Comparison of ENCODE assay signal across 21 cellular contexts in genomic region chr11:12494699-12495098, GRCh38.
DNase-seq lines count a peak whose midpoint lies in the region; TF ChIP-seq lines count a peak whose summit lies in the region.
"Had no signal": no experiment of that assay in that cellular context is flagged by ENCODE, and none has a peak within 500 bp of the region (broad histone marks: within the 10 kb centered on the region; RNA-seq: fewer than 3 reads in every experiment).

No MANE protein-coding gene starts in this region.

- H2AFZ ChIP-seq in mesenchymal stem cell (ENCODE audit: low read depth, low read length): no peak overlapping the region

- H3K4me1 ChIP-seq in mesenchymal stem cell (ENCODE audit: control insufficient read depth, insufficient read depth, low read depth, low read length): peaks cover 1% of the 10 kb centered on the region
- H3K4me1 ChIP-seq: left lung, uterus had no signal

- no peak overlapping the region for H4K8ac ChIP-seq in mesenchymal stem cell (ENCODE audit: low read length)

- no peak overlapping the region for H3K4me2 ChIP-seq in mesenchymal stem cell (ENCODE audit: low read length, poor library complexity, severe bottlenecking)

- no peak overlapping the region for H4K91ac ChIP-seq in mesenchymal stem cell (ENCODE audit: low read length)

- H3K9me3 ChIP-seq in mesenchymal stem cell (ENCODE audit: control insufficient read depth, low read length): peaks cover 11% of the 10 kb centered on the region
- H3K9me3 ChIP-seq: left lung, uterus had no signal

- no peak overlapping the region for H3K27ac ChIP-seq in mesenchymal stem cell (ENCODE audit: low read length, poor library complexity, severe bottlenecking)
- H3K27ac ChIP-seq: heart right ventricle, left lung, uterus had no signal

- H2BK120ac ChIP-seq in mesenchymal stem cell (ENCODE audit: low read depth, low read length): no peak overlapping the region

- H3K4me3 ChIP-seq in choroid plexus epithelial cell (ENCODE audit: low read depth, low read length) (no peak overlapping the region), mesenchymal stem cell (ENCODE audit: insufficient read depth in 1 of 2, low read depth in 1 of 2, low read length in 2 of 2) (no peak overlapping the region)
- H3K4me3 ChIP-seq: heart right ventricle, left lung, uterus had no signal

- no peak overlapping the region for H3K9ac ChIP-seq in mesenchymal stem cell (ENCODE audit: low read length)

- no peak overlapping the region for H3K14ac ChIP-seq in mesenchymal stem cell (ENCODE audit: low read length in 2 of 2)

- H2BK5ac ChIP-seq in mesenchymal stem cell (ENCODE audit: low read depth, low read length, poor library complexity, severe bottlenecking): no peak overlapping the region

- H3K18ac ChIP-seq in mesenchymal stem cell (ENCODE audit: low read depth in 1 of 2, low read length in 2 of 2): no peak overlapping the region

- H3K27me3 ChIP-seq in mesenchymal stem cell (ENCODE audit: control insufficient read depth in 1 of 2, insufficient read depth in 1 of 2, low read length in 2 of 2): no peaks in the 10 kb centered on the region
- H3K27me3 ChIP-seq: heart right ventricle, left lung, uterus had no signal

- peaks cover 12% of the 10 kb centered on the region for H3K79me1 ChIP-seq in mesenchymal stem cell (replicated peaks; ENCODE audit: low read length, poor library complexity, severe bottlenecking)

- H3K23ac ChIP-seq in mesenchymal stem cell (ENCODE audit: low read length in 2 of 2): no peak overlapping the region

- H2BK12ac ChIP-seq in mesenchymal stem cell (ENCODE audit: low read length in 2 of 2): no peak overlapping the region

- H2BK15ac ChIP-seq in mesenchymal stem cell (ENCODE audit: low read depth, poor library complexity, severe bottlenecking): no peak overlapping the region

- no peak overlapping the region for H2AK5ac ChIP-seq in mesenchymal stem cell (ENCODE audit: low read length, severe bottlenecking)

- TF ChIP-seq CTCF in choroid plexus epithelial cell (conservative IDR thresholded peaks at IDR 0.05; ENCODE audit: low read depth, low read length): no peak

- no peak overlapping the region for H3K4ac ChIP-seq in mesenchymal stem cell (ENCODE audit: low read depth in 1 of 2, low read length in 2 of 2)

- DNase-seq in ELR (ENCODE audit: low read depth) (peak; percentile 21), M059J (ENCODE audit: low read depth) (peak; percentile 41), choroid plexus epithelial cell (ENCODE audit: low read depth) (peak; percentile 72), mesenchymal stem cell (peak; percentile 26), NCI-H446 treated with DMSO at 0.1 percent for 48 hours (lab: John Stamatoyannopoulos, UW) (no peak), NCI-H2196 (lab: John Stamatoyannopoulos, UW; ENCODE audit: unreplicated experiment) (no peak), epidermal melanocyte (ENCODE audit: insufficient read length, low spot score) (no peak), DMS153 (lab: John Stamatoyannopoulos, UW) (no peak)
- DNase-seq: activated CD4-positive, alpha-beta T cell treated with anti-CD3 and anti-CD28 coated beads for 36 hours; activated T-cell treated with anti-CD3 and anti-CD28 coated beads, Interleukin-2, amount 50 U/mL, for 72 hours; effector memory CD8-positive, alpha-beta T cell; GDM1; heart right ventricle; immature natural killer cell; Karpas-422; left lung; NCI-H187 treated with DMSO at 0.1 percent for 48 hours; NCI-H774; SHP77 treated with DMSO at 0.1 percent for 48 hours; stimulated activated CD4-positive, alpha-beta T cell treated with anti-CD3 and anti-CD28 coated beads, Interleukin-1b, Interleukin-23, amount 100 ng/mL, for 48 hours; uterus had no signal

- H3K36me3 ChIP-seq in mesenchymal stem cell (ENCODE audit: control insufficient read depth in 1 of 2, insufficient read depth in 2 of 2, low read depth in 1 of 2, low read length in 2 of 2): peaks cover 18 to 73% of the 10 kb centered on the region in 2 experiments
- H3K36me3 ChIP-seq: uterus had no signal

Comparison
In these comparisons a context has a peak if more than half of its experiments do, and no peak if none do; other contexts are left out.
1. DNase-seq: peak in ELR (single experiment), M059J (single experiment), choroid plexus epithelial cell (single experiment) and mesenchymal stem cell (single experiment); none in NCI-H446 treated with DMSO at 0.1 percent for 48 hours (single experiment), NCI-H2196 (single experiment), epidermal melanocyte (single experiment) and DMS153 (single experiment).